ENCODE assay signal across 11 cellular contexts in the genomic region with DNA sequence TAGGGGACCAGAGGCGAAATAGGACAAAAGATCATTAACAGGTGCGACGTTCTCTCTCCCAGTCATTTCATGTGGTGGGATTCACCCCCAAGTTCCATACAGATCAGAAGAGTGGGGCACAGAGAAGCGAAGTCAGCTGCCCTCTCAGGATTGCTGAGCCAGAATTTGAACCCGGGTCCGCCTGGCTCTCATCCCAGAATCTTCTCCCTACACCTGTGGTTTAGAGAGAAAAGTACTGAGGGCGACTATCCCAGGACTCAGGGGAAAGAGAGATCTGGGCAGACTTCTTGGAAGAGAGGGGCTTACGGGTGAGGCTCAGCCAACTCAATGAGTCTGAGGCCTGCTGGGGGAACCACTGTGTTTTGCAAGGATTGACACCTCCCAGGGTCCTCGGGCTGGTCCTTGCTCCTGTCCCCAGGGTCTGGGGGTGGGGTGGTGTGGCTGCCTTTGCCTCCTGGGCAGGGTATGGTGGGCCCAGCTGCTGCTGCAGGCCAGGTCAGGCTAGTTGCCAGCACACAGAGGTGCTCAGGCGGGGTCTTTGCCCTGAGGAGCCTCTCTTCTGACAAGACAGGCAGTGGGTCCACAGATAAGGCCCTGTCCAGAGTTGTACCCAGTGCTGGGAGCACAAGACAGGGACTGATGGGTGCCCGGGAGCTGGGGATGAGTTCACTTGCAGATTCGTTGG. TPM values are rescaled to one million over a fixed set of nuclear protein-coding genes. Genes with fewer than 3 reads are reported as not detected.
DNase-seq lines count a peak whose midpoint lies in the region; ATAC-seq and FAIRE-seq lines count a peak whose summit lies in the region.
"Had no signal": no experiment of that assay in that cellular context is flagged by ENCODE, and none has a peak within 500 bp of the region (broad histone marks: within the 10 kb centered on the region; RNA-seq: fewer than 3 reads in every experiment).

No MANE protein-coding gene starts in this region.

- no peaks in the 10 kb centered on the region for H3K36me3 Mint-ChIP-seq in activated CD8-positive, alpha-beta T cell treated with anti-CD3 and anti-CD28 coated beads, Interleukin-2, amount 10 ng/mL, durations not matched to agents 7 days and 5 days (ENCODE audit: low read depth)

- peaks cover 14 to 19% of the 10 kb centered on the region in 2 donors for H3K4me1 ChIP-seq in small intestine (ENCODE audit: control insufficient read depth in 2 of 2, insufficient read depth in 1 of 2, low read depth in 1 of 2, low read length in 1 of 2)

- WGBS in small intestine, 3 donors, result 21 to 57% (median 41%) methylated on average over 12 of the region's 12 CpGs

- H3K36me3 ChIP-seq in small intestine (ENCODE audit: control insufficient read depth in 2 of 2, insufficient read depth in 2 of 2, low read length in 2 of 2), result no peaks in the 10 kb centered on the region

- DNase-seq in DMS53 (lab: John Stamatoyannopoulos, UW) (peak; percentile 40), DMS53 treated with DMSO at 0.1 percent for 48 hours (lab: John Stamatoyannopoulos, UW; ENCODE audit: unreplicated experiment) (no peak), small intestine (peak; percentile 53), SIG-M5 treated with dmso at 0.1 percent for 504 hours (lab: John Stamatoyannopoulos, UW; ENCODE audit: unreplicated experiment) (no peak)
- no peak for DNase-seq in activated CD8-positive, alpha-beta T cell treated with anti-CD3 and anti-CD28 coated beads, Interleukin-2, amount 10 ng/mL, durations not matched to agents 7 days and 5 days
- no peak for DNase-seq in stimulated activated naive CD4-positive, alpha-beta T cell treated with Interleukin-2 at 50 U/mL for 16 hours (lab: John Stamatoyannopoulos, UW)

- peak overlapping the region; percentile 55 for H3K4me3 Mint-ChIP-seq in activated CD8-positive, alpha-beta T cell treated with anti-CD3 and anti-CD28 coated beads, Interleukin-2, amount 10 ng/mL, durations not matched to agents 7 days and 5 days

- no peak for ATAC-seq in activated CD8-positive, alpha-beta T cell treated with anti-CD3 and anti-CD28 coated beads, Interleukin-2, amount 10 ng/mL, durations not matched to agents 7 days and 5 days
- ATAC-seq in HG03175 (IDR thresholded peaks at IDR 0.05; ENCODE audit: unreplicated experiment), result no peak

- H3K9me3 Mint-ChIP-seq in activated CD8-positive, alpha-beta T cell treated with anti-CD3 and anti-CD28 coated beads, Interleukin-2, amount 10 ng/mL, durations not matched to agents 7 days and 5 days (ENCODE audit: insufficient read depth), result no peaks in the 10 kb centered on the region

- no peaks in the 10 kb centered on the region for H3K9me3 ChIP-seq in small intestine (ENCODE audit: control insufficient read depth, low read depth)

- H3K4me3 ChIP-seq in iPS-11a (ENCODE audit: low read depth, low read length) (peak overlapping the region; percentile 40), small intestine (ENCODE audit: low read depth in 1 of 2, low read length in 2 of 2) (peak overlapping the region; percentile 63 to 77)

- CTCF ChIA-PET in activated CD8-positive, alpha-beta T cell treated with anti-CD3 and anti-CD28 coated beads, Interleukin-2, amount 10 ng/mL, durations not matched to agents 7 days and 5 days (lab: Charles Lee), result interaction anchor here (3.2 kb wide), 1 partner anchor 24 kb away, joined by 10 read pairs; no protein-coding TSS in a partner anchor

- H3K27ac Mint-ChIP-seq in activated CD8-positive, alpha-beta T cell treated with anti-CD3 and anti-CD28 coated beads, Interleukin-2, amount 10 ng/mL, durations not matched to agents 7 days and 5 days, result no peak overlapping the region

- peaks cover 33% of the 10 kb centered on the region for H3K27me3 Mint-ChIP-seq in activated CD8-positive, alpha-beta T cell treated with anti-CD3 and anti-CD28 coated beads, Interleukin-2, amount 10 ng/mL, durations not matched to agents 7 days and 5 days (ENCODE audit: low read depth)

- H3K27ac ChIP-seq in small intestine (ENCODE audit: low read depth in 1 of 2, low read length in 1 of 2), result peak overlapping the region in 1 of 2 donors; percentile 21
- H3K27ac ChIP-seq: 22Rv1 had no signal

- no peaks in the 10 kb centered on the region for H3K27me3 ChIP-seq in small intestine (ENCODE audit: control insufficient read depth in 2 of 2, insufficient read depth in 2 of 2, low read length in 2 of 2)

- POLR2A ChIA-PET in activated CD8-positive, alpha-beta T cell treated with anti-CD3 and anti-CD28 coated beads, Interleukin-2, amount 10 ng/mL, durations not matched to agents 7 days and 5 days (lab: Charles Lee), result no interaction called here

- H3K4me1 Mint-ChIP-seq in activated CD8-positive, alpha-beta T cell treated with anti-CD3 and anti-CD28 coated beads, Interleukin-2, amount 10 ng/mL, durations not matched to agents 7 days and 5 days (ENCODE audit: low read depth), result peaks cover 17% of the 10 kb centered on the region

- FAIRE-seq in small intestine (lab: Jason Lieb, UNC), result no peak
- FAIRE-seq: colon had no signal

RNA-seq across cellular contexts. Expression of a gene that starts 1.1 kb away (rescaled TPM):
- 1 to 10 TPM; 1.0 to 1.4 TPM for total RNA-seq in activated CD8-positive, alpha-beta T cell treated with anti-CD3 and anti-CD28 coated beads, Interleukin-2, amount 10 ng/mL, durations not matched to agents 7 days and 5 days
- 10 to 100 TPM; 43.8 to 61.1 (median 48.6) TPM for polyA plus RNA-seq in small intestine

RNA-seq across cellular contexts. Expression of a gene that starts 33.7 kb away (rescaled TPM):
- total RNA-seq in activated CD8-positive, alpha-beta T cell treated with anti-CD3 and anti-CD28 coated beads, Interleukin-2, amount 10 ng/mL, durations not matched to agents 7 days and 5 days, result not detected
- polyA plus RNA-seq in small intestine, result 1 to 10 TPM; 1.6 to 7.0 (median 2.0) TPM
- total RNA-seq: renal cortical epithelial cell had no signal

RNA-seq across cellular contexts. Expression of a gene that starts 34.7 kb away (rescaled TPM):
- total RNA-seq in activated CD8-positive, alpha-beta T cell treated with anti-CD3 and anti-CD28 coated beads, Interleukin-2, amount 10 ng/mL, durations not matched to agents 7 days and 5 days, result not detected
- 1 to 10 TPM in 2 of 3 donors, not detected in 1; 1.5 to 2.7 TPM for polyA plus RNA-seq in small intestine

Comparison
In these comparisons a context has a peak if more than half of its experiments do, and no peak if none do; other contexts are left out.
1. DNase-seq: peak in DMS53 (single experiment) and small intestine (single experiment); none in DMS53 treated with DMSO at 0.1 percent for 48 hours (single experiment), activated CD8-positive, alpha-beta T cell treated with anti-CD3 and anti-CD28 coated beads, Interleukin-2, amount 10 ng/mL, durations not matched to agents 7 days and 5 days (single experiment), SIG-M5 treated with dmso at 0.1 percent for 504 hours (single experiment) and stimulated activated naive CD4-positive, alpha-beta T cell treated with Interleukin-2 at 50 U/mL for 16 hours (single experiment).